Comparison of ENCODE assay signal across 12 cellular contexts in genomic region chr10:124699471-124700292, GRCh38. TPM values are rescaled to one million over a fixed set of nuclear protein-coding genes. Genes with fewer than 3 reads are reported as not detected.
DNase-seq lines count a peak whose midpoint lies in the region; ATAC-seq, FAIRE-seq and TF ChIP-seq lines count a peak whose summit lies in the region.
"Had no signal": no experiment of that assay in that cellular context is flagged by ENCODE, and none has a peak within 500 bp of the region (broad histone marks: within the 10 kb centered on the region; RNA-seq: fewer than 3 reads in every experiment).

No MANE protein-coding gene starts in this region.

- DNase-seq in CD4-positive, CD25-positive, alpha-beta regulatory T cell: no peak
- DNase-seq in Peyer's patch (peak in 1 of 3 donors; percentile 43), Right ventricle myocardium superior (peak; percentile 79), ovary (peak in 3 of 5 donors; percentile 34 to 51 (median 50)), GM10248 (ENCODE audit: extremely low spot score) (no peak), urothelium cell line (ENCODE audit: low spot score) (no peak)
- DNase-seq in activated CD4-positive, CD25-positive, alpha-beta regulatory T cell (lab: John Stamatoyannopoulos, UW): no peak
- DNase-seq: activated effector memory CD4-positive, alpha-beta T cell treated with Interleukin-2 at 50 U/mL for 16 hours; NCI-H526 treated with DMSO at 0.1 percent for 48 hours; retina had no signal

- no peak for TF ChIP-seq POLR2A in Peyer's patch (IDR thresholded peaks at IDR 0.05)
- TF ChIP-seq POLR2A in ovary (IDR thresholded peaks at IDR 0.05): no peak

- peak overlapping the region in 3 of 4 donors; percentile 59 to 88 (median 70) for H3K4me3 Mint-ChIP-seq in CD4-positive, CD25-positive, alpha-beta regulatory T cell

- TF ChIP-seq CTCF in Peyer's patch (IDR thresholded peaks at IDR 0.05) (no peak), ovary (IDR thresholded peaks at IDR 0.05) (no peak), GM10248 (IDR thresholded peaks at IDR 0.05; ENCODE audit: control extremely low read depth, extremely low read depth, low read depth, missing control alignments) (no peak)

- peak overlapping the region; percentile 90 to 100 (median 97) for H3K27ac Mint-ChIP-seq in CD4-positive, CD25-positive, alpha-beta regulatory T cell

- no peak for FAIRE-seq in urothelium cell line (lab: Jason Lieb, UNC)

- intact Hi-C loops in Right ventricle myocardium superior (cut with DNase I): loop anchor here (5.0 kb wide), 1 partner anchor 52 kb away; no protein-coding TSS in a partner anchor
- intact Hi-C loops in ovary (cut with DNase I): loop anchor here (5.0 kb wide), 3 partner anchors 38 to 67 kb away; partner anchors contain the start of gene FAM53B (in 2 of the 4)

- no peak for ATAC-seq in CD4-positive, CD25-positive, alpha-beta regulatory T cell (ENCODE audit: low read depth in 2 of 2)
- peak; percentile 17 for ATAC-seq in Right ventricle myocardium superior (ENCODE audit: poor library complexity)
- no peak for ATAC-seq in HG02840 (IDR thresholded peaks at IDR 0.05; ENCODE audit: low FRiP score, unreplicated experiment)

- 91 to 92% (median 92%) methylated on average over 18 of the region's 18 CpGs for WGBS in ovary, 3 donors

- TF ChIP-seq EP300 in ovary (IDR thresholded peaks at IDR 0.05): no peak

- CTCF ChIA-PET in GM10248 (lab: Yijun Ruan, JAX): interaction anchor here (1.4 to 1.5 kb wide), 3 partner anchors 12 to 42 kb away, joined by 3 to 9 read pairs (median 4); no protein-coding TSS in a partner anchor

- H3K27me3 ChIP-seq in CD4-positive, CD25-positive, alpha-beta regulatory T cell (ENCODE audit: control insufficient read depth, insufficient read depth, low read length): no peaks in the 10 kb centered on the region
- H3K27me3 ChIP-seq in Peyer's patch: no peaks in the 10 kb centered on the region
- no peaks in the 10 kb centered on the region for H3K27me3 ChIP-seq in ovary

- H3K36me3 Mint-ChIP-seq in CD4-positive, CD25-positive, alpha-beta regulatory T cell: peaks cover 41% of the 10 kb centered on the region

- no peaks in the 10 kb centered on the region for H3K9me3 Mint-ChIP-seq in CD4-positive, CD25-positive, alpha-beta regulatory T cell

- H3K4me3 ChIP-seq in CD4-positive, CD25-positive, alpha-beta regulatory T cell (ENCODE audit: low read depth, low read length): no peak overlapping the region
- H3K4me3 ChIP-seq in Peyer's patch (no peak overlapping the region), ovary (no peak overlapping the region)

- H3K9me3 ChIP-seq in CD4-positive, CD25-positive, alpha-beta regulatory T cell (ENCODE audit: control insufficient read depth in 2 of 2, low read length in 2 of 2): no peaks in the 10 kb centered on the region
- no peaks in the 10 kb centered on the region for H3K9me3 ChIP-seq in Peyer's patch
- H3K9me3 ChIP-seq in ovary: no peaks in the 10 kb centered on the region

- peaks cover 13% of the 10 kb centered on the region for H3K36me3 ChIP-seq in CD4-positive, CD25-positive, alpha-beta regulatory T cell (ENCODE audit: control insufficient read depth, insufficient read depth, low read length)
- H3K36me3 ChIP-seq in Peyer's patch (peaks cover 0 to 8% (median 0%) of the 10 kb centered on the region in 3 donors), ovary (no peaks in the 10 kb centered on the region)

- peaks cover 100% of the 10 kb centered on the region for H3K4me1 ChIP-seq in CD4-positive, CD25-positive, alpha-beta regulatory T cell (ENCODE audit: control insufficient read depth, insufficient read depth, low read length, poor library complexity, severe bottlenecking)
- H3K4me1 ChIP-seq in Peyer's patch: peaks cover 3 to 83% (median 75%) of the 10 kb centered on the region in 4 donors
- peaks cover 60% of the 10 kb centered on the region for H3K4me1 ChIP-seq in ovary (ENCODE audit: insufficient read depth)

- H3K27me3 Mint-ChIP-seq in CD4-positive, CD25-positive, alpha-beta regulatory T cell: no peaks in the 10 kb centered on the region

- H3K27ac ChIP-seq in CD4-positive, CD25-positive, alpha-beta regulatory T cell (ENCODE audit: insufficient read depth, low read length, poor library complexity, severe bottlenecking): peak overlapping the region; percentile 94
- H3K27ac ChIP-seq in Peyer's patch (peak overlapping the region; percentile 74 to 88 (median 80)), ovary (peak overlapping the region; percentile 4 to 96)
- H3K27ac ChIP-seq: KMS-11 had no signal

- POLR2A ChIA-PET in GM10248 (lab: Yijun Ruan, JAX): no interaction called here

- H3K4me1 Mint-ChIP-seq in CD4-positive, CD25-positive, alpha-beta regulatory T cell: peaks cover 29 to 100% (median 81%) of the 10 kb centered on the region in 4 donors

RNA-seq across cellular contexts. Expression of gene FAM53B, which starts 44.5 kb away (rescaled TPM):
- total RNA-seq in CD4-positive, CD25-positive, alpha-beta regulatory T cell: 116 TPM
- polyA plus RNA-seq in CD4-positive, CD25-positive, alpha-beta regulatory T cell: 10 to 100 TPM in 3 of 4 donors, 1 to 10 TPM in 1; 5.8 to 22.2 (median 14.4) TPM
- total RNA-seq in Peyer's patch (10 to 100 TPM; 72.7 to 92.1 (median 80.5) TPM), Right ventricle myocardium superior (38.1 TPM), ovary (10 to 100 TPM; 29.8 to 77.6 (median 47.8) TPM)
- 10 to 100 TPM in 1 of 2 donors, 1 to 10 TPM in 1; 9.7 to 21.3 TPM for polyA plus RNA-seq in ovary

Comparison
In these comparisons a context has a peak if more than half of its experiments do, and no peak if none do; other contexts are left out.
1. DNase-seq: peak in Right ventricle myocardium superior (single experiment) and ovary (3 of 5); none in CD4-positive, CD25-positive, alpha-beta regulatory T cell (0 of 3), activated CD4-positive, CD25-positive, alpha-beta regulatory T cell (0 of 4), GM10248 (single experiment) and urothelium cell line (single experiment).
2. Peak in every context shown above with its lines, with median percentiles within 50 percentile points of each other: H3K27ac ChIP-seq.